8 cellular contexts compared by ENCODE assay signal in genomic region chr12:120496353-120497340, GRCh38. TPM values are rescaled to one million over a fixed set of nuclear protein-coding genes. Genes with fewer than 3 reads are reported as not detected.
DNase-seq lines count a peak whose midpoint lies in the region; ATAC-seq and TF ChIP-seq lines count a peak whose summit lies in the region.

No MANE protein-coding gene starts in this region.

- ATAC-seq in HG02981 (IDR thresholded peaks at IDR 0.05; ENCODE audit: unreplicated experiment) = peak; percentile 14

- DNase-seq in NCI-H2227 (lab: John Stamatoyannopoulos, UW; ENCODE audit: unreplicated experiment) (peak; percentile 63), NCI-H2227 treated with DMSO at 0.1 percent for 48 hours (lab: John Stamatoyannopoulos, UW) (no peak), OCI-LY7 (ENCODE audit: low spot score) (peak; percentile 76), fibroblast of the aortic adventitia (ENCODE audit: low read depth) (peak; percentile 48)
- DNase-seq in activated effector memory CD4-positive, alpha-beta T cell treated with Interleukin-2 at 50 U/mL for 16 hours = peak; percentile 19

- no peaks in the 10 kb centered on the region for H3F3A ChIP-seq in neural cell (ENCODE audit: insufficient read depth, low read length, poor library complexity, severe bottlenecking)

- H3K27ac ChIP-seq in OCI-LY7 (ENCODE audit: low read depth, low read length, poor library complexity, severe bottlenecking) (peak overlapping the region; percentile 71), neural cell (ENCODE audit: low read length) (peak overlapping the region; percentile 69), stomach smooth muscle (ENCODE audit: low read length) (peak overlapping the region; percentile 83)

- CTCF ChIA-PET in OCI-LY7 (lab: Charles Lee; ENCODE audit: unreplicated experiment) = no interaction called here

- H3K9me3 ChIP-seq in OCI-LY7 (ENCODE audit: low read length) = no peaks in the 10 kb centered on the region
- H3K9me3 ChIP-seq in neural cell (ENCODE audit: low read length) = no peaks in the 10 kb centered on the region
- H3K9me3 ChIP-seq in stomach smooth muscle (ENCODE audit: control insufficient read depth in 2 of 2, low read length in 2 of 2) = no peaks in the 10 kb centered on the region

- intact Hi-C loops in OCI-LY7 (cut with micrococcal nuclease; ENCODE audit: unreplicated experiment) = loop anchor here (1.0 to 2.0 kb wide), 2 partner anchors 27 to 58 kb away; partner anchors contain the start of genes COX6A1 and SRSF9

- H3K79me2 ChIP-seq in OCI-LY7 (ENCODE audit: insufficient read depth, low read depth, low read length) = peaks cover 37% of the 10 kb centered on the region
- peaks cover 23% of the 10 kb centered on the region for H3K79me2 ChIP-seq in neural cell (replicated peaks; ENCODE audit: insufficient read depth, low read length)

- H3K4me1 ChIP-seq in OCI-LY7 (ENCODE audit: insufficient read depth, low read length, poor library complexity, severe bottlenecking) (peaks cover 23% of the 10 kb centered on the region), stomach smooth muscle (ENCODE audit: control insufficient read depth, insufficient read depth, low read length) (peaks cover 17% of the 10 kb centered on the region)

- peaks cover 43% of the 10 kb centered on the region for H3K36me3 ChIP-seq in OCI-LY7 (ENCODE audit: insufficient read depth, low read length)
- no peaks in the 10 kb centered on the region for H3K36me3 ChIP-seq in neural cell (ENCODE audit: insufficient read depth, low read length)
- peaks cover 5 to 7% of the 10 kb centered on the region in 2 donors for H3K36me3 ChIP-seq in stomach smooth muscle (ENCODE audit: control insufficient read depth in 2 of 2, insufficient read depth in 2 of 2, low read length in 2 of 2)

- TF ChIP-seq CTCF in OCI-LY7 (conservative IDR thresholded peaks at IDR 0.05; ENCODE audit: low read length) (peak; percentile 65), fibroblast of the aortic adventitia (IDR thresholded peaks at IDR 0.05; ENCODE audit: insufficient read depth, low read length) (no peak), neural cell (IDR thresholded peaks at IDR 0.05; ENCODE audit: poor library complexity, severe bottlenecking) (no peak)

- no peak for TF ChIP-seq RAD21 in neural cell (conservative IDR thresholded peaks at IDR 0.05)

- peak overlapping the region; percentile 66 for H3K9ac ChIP-seq in neural cell (ENCODE audit: low read length)
- peak overlapping the region; percentile 80 to 83 for H3K9ac ChIP-seq in stomach smooth muscle (ENCODE audit: low read length in 2 of 2)

- H2AFZ ChIP-seq in OCI-LY7 (ENCODE audit: low read length) (no peak overlapping the region), neural cell (ENCODE audit: low read depth, low read length) (peak overlapping the region; percentile 45)

- H4K20me1 ChIP-seq in OCI-LY7 (ENCODE audit: insufficient read depth, low read length) = peaks cover 11% of the 10 kb centered on the region
- H4K20me1 ChIP-seq in neural cell (ENCODE audit: insufficient read depth) = peaks cover 4% of the 10 kb centered on the region

- POLR2A ChIA-PET in OCI-LY7 (lab: Charles Lee) = interaction anchor here (0.5 to 1.9 kb wide), 10 partner anchors 10 to 735 kb away, joined by 3 to 8 read pairs (median 4); partner anchors contain the start of gene POP5

- no peak for TF ChIP-seq EP300 in neural cell (conservative IDR thresholded peaks at IDR 0.05; ENCODE audit: poor library complexity, severe bottlenecking)

- BruUV-seq in OCI-LY7 (replicated peaks; lab: Mats Ljungman, UMichigan) = no TSS peak

- H3K4me3 ChIP-seq in OCI-LY7 (ENCODE audit: low read depth, low read length, poor library complexity, severe bottlenecking) (peak overlapping the region; percentile 79), fibroblast of the aortic adventitia (ENCODE audit: low read depth, low read length) (peak overlapping the region; percentile 92), neural cell (ENCODE audit: low read length) (peak overlapping the region; percentile 79), stomach smooth muscle (ENCODE audit: low read length in 2 of 2) (peak overlapping the region; percentile 92 to 93)

- no peaks in the 10 kb centered on the region for H3K9me2 ChIP-seq in OCI-LY7 (ENCODE audit: insufficient read depth, low read length)
- no peaks in the 10 kb centered on the region for H3K9me2 ChIP-seq in neural cell (ENCODE audit: insufficient read depth, low read length)

- H3K4me2 ChIP-seq in OCI-LY7 (ENCODE audit: low read length) = peak overlapping the region; percentile 98
- H3K4me2 ChIP-seq in neural cell (ENCODE audit: low read length) = peak overlapping the region; percentile 72

- H3K27me3 ChIP-seq in neural cell (ENCODE audit: insufficient read depth, low read depth, low read length) (no peaks in the 10 kb centered on the region), stomach smooth muscle (ENCODE audit: control insufficient read depth in 1 of 2, insufficient read depth in 2 of 2, low read length in 2 of 2) (no peaks in the 10 kb centered on the region)

TF ChIP-seq in neural cell, 6 proteins besides CTCF, POLR2A, EP300 and RAD21:
- TF ChIP-seq TAF1 (IDR thresholded peaks at IDR 0.05; ENCODE audit: low read depth) = no peak
- TF ChIP-seq SMC3 (conservative IDR thresholded peaks at IDR 0.05; ENCODE audit: poor library complexity) = peak; percentile 11
TF ChIP-seq in neural cell: peak in this region for 1.

RNA-seq across cellular contexts. Expression of gene DYNLL1, which starts 0.7 kb away (rescaled TPM):
- total RNA-seq in OCI-LY7 (2014; rRNA removed; shearing (Covaris generic)) = 354 and 400 TPM in 2 replicates
- total RNA-seq in OCI-LY7 (2022) (296 and 321 TPM in 2 replicates), fibroblast of the aortic adventitia (ENCODE audit: low replicate concordance) (93.5 and 453 TPM in 2 replicates)
- polyA plus RNA-seq in neural cell = 404 and 466 TPM in 2 replicates
- polyA minus RNA-seq in neural cell = 126 and 149 TPM in 2 replicates

RNA-seq across cellular contexts. Expression of gene SRSF9, which starts 27.1 kb away (rescaled TPM):
- 181 and 203 TPM in 2 replicates for total RNA-seq in OCI-LY7 (2014; rRNA removed; shearing (Covaris generic))
- total RNA-seq in OCI-LY7 (2022) = 281 and 295 TPM in 2 replicates
- 87.3 and 104 TPM in 2 replicates for total RNA-seq in fibroblast of the aortic adventitia (ENCODE audit: low replicate concordance)
- polyA plus RNA-seq in neural cell = 263 and 289 TPM in 2 replicates
- 112 and 127 TPM in 2 replicates for polyA minus RNA-seq in neural cell

RNA-seq across cellular contexts. Expression of gene COQ5, which starts 32.3 kb away (rescaled TPM):
- total RNA-seq in OCI-LY7 (2014; rRNA removed; shearing (Covaris generic)) = 29.4 and 40.9 TPM in 2 replicates
- total RNA-seq in OCI-LY7 (2022) (48.8 and 49.5 TPM in 2 replicates), fibroblast of the aortic adventitia (ENCODE audit: low replicate concordance) (26.1 and 29.6 TPM in 2 replicates)
- 91.6 and 98.6 TPM in 2 replicates for polyA plus RNA-seq in neural cell
- polyA minus RNA-seq in neural cell = 43.6 and 50.1 TPM in 2 replicates

RNA-seq across cellular contexts. Expression of gene RNF10, which starts 37.5 kb away (rescaled TPM):
- 52.2 and 66.3 TPM in 2 replicates for total RNA-seq in OCI-LY7 (2014; rRNA removed; shearing (Covaris generic))
- total RNA-seq in OCI-LY7 (2022) = 150 TPM in 2 replicates
- 96.7 and 125 TPM in 2 replicates for total RNA-seq in fibroblast of the aortic adventitia (ENCODE audit: low replicate concordance)
- polyA plus RNA-seq in neural cell = 139 and 145 TPM in 2 replicates
- 119 and 140 TPM in 2 replicates for polyA minus RNA-seq in neural cell

RNA-seq across cellular contexts. Expression of gene GATC, which starts 50.4 kb away (rescaled TPM):
- 36.1 and 37.6 TPM in 2 replicates for total RNA-seq in OCI-LY7 (2014; rRNA removed; shearing (Covaris generic))
- total RNA-seq in OCI-LY7 (2022) (34.6 and 35.8 TPM in 2 replicates), fibroblast of the aortic adventitia (ENCODE audit: low replicate concordance) (16.1 and 20.5 TPM in 2 replicates)
- polyA plus RNA-seq in neural cell = 43.6 and 45.3 TPM in 2 replicates
- 41.4 and 47.8 TPM in 2 replicates for polyA minus RNA-seq in neural cell
